9 cellular contexts compared by ENCODE assay signal in genomic region chr11:33753304-33753703, GRCh38. TPM values are rescaled to one million over a fixed set of nuclear protein-coding genes. Genes with fewer than 3 reads are reported as not detected.
A peak's percentile ranks its signal among the peaks of the same experiment; 100 is the strongest.
DNase-seq lines count a peak whose midpoint lies in the region; ATAC-seq, FAIRE-seq and TF ChIP-seq lines count a peak whose summit lies in the region.
"Had no signal": no experiment of that assay in that cellular context is flagged by ENCODE, and none has a peak within 500 bp of the region (broad histone marks: within the 10 kb centered on the region; RNA-seq: fewer than 3 reads in every experiment).

No MANE protein-coding gene starts in this region.

- BruUV-seq in A673 (replicated peaks; lab: Mats Ljungman, UMichigan), result no TSS peak

- H4K20me1 ChIP-seq in KMS-11 (ENCODE audit: insufficient read depth), result no peaks in the 10 kb centered on the region

- peak overlapping the region; percentile 48 for H3K9ac ChIP-seq in KMS-11

- H3K9me3 ChIP-seq in A673 (ENCODE audit: low read depth, low read length, poor library complexity, severe bottlenecking), result no peaks in the 10 kb centered on the region

- TF ChIP-seq CTCF in KMS-11 (conservative IDR thresholded peaks at IDR 0.05; ENCODE audit: low read depth, low read length), result no peak
- TF ChIP-seq CTCF in A673 (conservative IDR thresholded peaks at IDR 0.05; ENCODE audit: low read depth, low read length), result no peak

- H3K4me3 ChIP-seq in KMS-11 (IDR thresholded peaks at IDR 0.05; ENCODE audit: insufficient read depth, low read depth, low read length) (no peak overlapping the region), A673 (ENCODE audit: low read depth, low read length, poor library complexity, severe bottlenecking) (no peak overlapping the region)

- peak overlapping the region; percentile 80 for H3K27ac ChIP-seq in KMS-11
- no peak overlapping the region for H3K27ac ChIP-seq in A673 (ENCODE audit: low read depth, low read length, poor library complexity, severe bottlenecking)
- H3K27ac ChIP-seq: RWPE1 had no signal

- peak overlapping the region; percentile 27; the same call in 1 of the 2 replicates for H2AFZ ChIP-seq in KMS-11 (ENCODE audit: low read depth)

- TF ChIP-seq POLR2A in H54 (IDR thresholded peaks at IDR 0.05; ENCODE audit: low read depth, low read length), result no peak

- no peaks in the 10 kb centered on the region; the same call in none of the 2 replicates for H3K36me3 ChIP-seq in KMS-11 (ENCODE audit: insufficient read depth)
- peaks cover 61% of the 10 kb centered on the region for H3K36me3 ChIP-seq in A673 (ENCODE audit: insufficient read depth, low read length, poor library complexity, severe bottlenecking)

- intact Hi-C loops in A673 (cut with micrococcal nuclease; ENCODE audit: unreplicated experiment), result no loop called here

- H3K4me1 ChIP-seq in KMS-11 (ENCODE audit: low read depth, poor library complexity, severe bottlenecking) (peaks cover 55% of the 10 kb centered on the region), A673 (ENCODE audit: insufficient read depth, low read length, poor library complexity, severe bottlenecking) (no peaks in the 10 kb centered on the region)

- FAIRE-seq in H54 (lab: Jason Lieb, UNC), result peak; percentile 93

- H3K4me2 ChIP-seq in KMS-11, result peak overlapping the region; percentile 79

- no peak for DNase-seq in H54 (ENCODE audit: insufficient read length, low spot score)
- DNase-seq in kidney tubule cell (ENCODE audit: low spot score), result peak; percentile 37
- DNase-seq in NCI-H1694 (lab: John Stamatoyannopoulos, UW), result no peak
- DNase-seq in activated CD4-positive, alpha-beta T cell treated with anti-CD3 and anti-CD28 coated beads, Interleukin-2, amount 50 U/mL, for 48 hours, result no peak
- no peak for DNase-seq in A673 (ENCODE audit: low spot score)
- DNase-seq in amniotic stem cell (lab: John Stamatoyannopoulos, UW), result no peak

- peak; percentile 99 for ATAC-seq in GM18858 (IDR thresholded peaks at IDR 0.05; ENCODE audit: unreplicated experiment)

- POLR2A ChIA-PET in A673 (lab: Charles Lee; ENCODE audit: low non-redundant PET), result no interaction called here

- CTCF ChIA-PET in A673 (lab: Charles Lee), result no interaction called here

- H3K79me2 ChIP-seq in KMS-11 (ENCODE audit: insufficient read depth, low read depth), result no peaks in the 10 kb centered on the region

- H3K27me3 ChIP-seq in KMS-11 (ENCODE audit: insufficient read depth, low read depth) (no peaks in the 10 kb centered on the region), A673 (replicated peaks; ENCODE audit: insufficient read depth, low read depth, low read length, poor library complexity) (no peaks in the 10 kb centered on the region)

RNA-seq across cellular contexts. Expression of gene CD59, which starts 17.1 kb away (rescaled TPM):
- total RNA-seq in A673 (2021), result 193 and 204 TPM in 2 replicates

RNA-seq across cellular contexts. Expression of gene FBXO3, which starts 21.0 kb away (rescaled TPM):
- 59.2 and 64.6 TPM in 2 replicates for total RNA-seq in A673 (2021)

RNA-seq across cellular contexts. Expression of gene C11orf91, which starts 52.7 kb away (rescaled TPM):
- total RNA-seq in A673 (2021), result not detected in 2 replicates
